In genomic region chr1:172601046-172601630, GRCh38 we compare ENCODE assay signal across 21 cellular contexts. TPM values are rescaled to one million over a fixed set of nuclear protein-coding genes. Genes with fewer than 3 reads are reported as not detected.
DNase-seq lines count a peak whose midpoint lies in the region; ATAC-seq lines count a peak whose summit lies in the region.
"Had no signal": no experiment of that assay in that cellular context is flagged by ENCODE, and none has a peak within 500 bp of the region (broad histone marks: within the 10 kb centered on the region; RNA-seq: fewer than 3 reads in every experiment).

No MANE protein-coding gene starts in this region.

- H3K27me3 Mint-ChIP-seq in stimulated activated naive CD8-positive, alpha-beta T cell treated with anti-CD3 and anti-CD28 coated beads, Interleukin-15, Interleukin-2, amounts not matched to agents 100 ng/mL and 50 ng/mL, for 24 hours, result no peaks in the 10 kb centered on the region
- no peaks in the 10 kb centered on the region for H3K27me3 Mint-ChIP-seq in activated CD4-positive, alpha-beta T cell treated with anti-CD3 and anti-CD28 coated beads for 36 hours
- H3K27me3 Mint-ChIP-seq: CD4-positive, CD25-positive, alpha-beta regulatory T cell had no signal

- intact Hi-C loops in posterior vena cava (cut with DNase I), result no loop called here
- intact Hi-C loops in activated CD4-positive, alpha-beta T cell treated with anti-CD3 and anti-CD28 coated beads for 36 hours (cut with DNase I, micrococcal nuclease), result no loop called here

- H3K27ac Mint-ChIP-seq in stimulated activated naive CD8-positive, alpha-beta T cell treated with anti-CD3 and anti-CD28 coated beads, Interleukin-15, Interleukin-2, amounts not matched to agents 100 ng/mL and 50 ng/mL, for 24 hours, result peak overlapping the region; percentile 0
- no peak overlapping the region for H3K27ac Mint-ChIP-seq in activated CD4-positive, alpha-beta T cell treated with anti-CD3 and anti-CD28 coated beads for 36 hours

- ATAC-seq in stimulated activated naive CD8-positive, alpha-beta T cell treated with anti-CD3 and anti-CD28 coated beads, Interleukin-15, Interleukin-2, amounts not matched to agents 100 U/mL and 50 U/mL, for 24 hours, result no peak
- no peak for ATAC-seq in GM21529 (IDR thresholded peaks at IDR 0.05; ENCODE audit: unreplicated experiment)
- no peak for ATAC-seq in activated CD4-positive, alpha-beta T cell treated with anti-CD3 and anti-CD28 coated beads for 36 hours
- ATAC-seq: Right ventricle myocardium inferior had no signal

- H3K4me3 Mint-ChIP-seq in stimulated activated naive CD8-positive, alpha-beta T cell treated with anti-CD3 and anti-CD28 coated beads, Interleukin-15, Interleukin-2, amounts not matched to agents 100 ng/mL and 50 ng/mL, for 24 hours, result no peak overlapping the region
- no peak overlapping the region for H3K4me3 Mint-ChIP-seq in activated CD4-positive, alpha-beta T cell treated with anti-CD3 and anti-CD28 coated beads for 36 hours
- H3K4me3 Mint-ChIP-seq: CD4-positive, CD25-positive, alpha-beta regulatory T cell had no signal

- H3K9me3 Mint-ChIP-seq in stimulated activated naive CD8-positive, alpha-beta T cell treated with anti-CD3 and anti-CD28 coated beads, Interleukin-15, Interleukin-2, amounts not matched to agents 100 ng/mL and 50 ng/mL, for 24 hours, result no peaks in the 10 kb centered on the region
- H3K9me3 Mint-ChIP-seq in activated CD4-positive, alpha-beta T cell treated with anti-CD3 and anti-CD28 coated beads for 36 hours (ENCODE audit: low read depth), result no peaks in the 10 kb centered on the region
- H3K9me3 Mint-ChIP-seq: CD4-positive, CD25-positive, alpha-beta regulatory T cell had no signal

- DNase-seq in NCI-H1417 (lab: John Stamatoyannopoulos, UW) (peak in 2 of 3 experiments; percentile 25 to 73), NCI-H1417 treated with DMSO at 0.1 percent for 48 hours (lab: John Stamatoyannopoulos, UW) (no peak), islet precursor cell (peak; percentile 70), posterior vena cava (ENCODE audit: low spot score) (no peak)
- no peak for DNase-seq in stimulated activated naive CD8-positive, alpha-beta T cell treated with anti-CD3 and anti-CD28 coated beads, Interleukin-15, Interleukin-2, amounts not matched to agents 100 U/mL and 50 U/mL, for 24 hours
- no peak for DNase-seq in activated CD4-positive, alpha-beta T cell treated with anti-CD3 and anti-CD28 coated beads for 36 hours
- DNase-seq: BE2C; CD4-positive, CD25-positive, alpha-beta regulatory T cell; COR-L47; GDM1; NCI-H1092 treated with DMSO at 0.1 percent for 48 hours; NCI-H187; NCI-H2107; NCI-H226; NCI-H524 treated with DMSO at 0.1 percent for 48 hours; NK-92 treated with Interleukin-12 subunit alpha and Interleukin-12 subunit beta, amount 100 ng/mL, for 24 hours had no signal

- CTCF ChIA-PET in activated CD4-positive, alpha-beta T cell treated with anti-CD3 and anti-CD28 coated beads for 36 hours (lab: Charles Lee), result no interaction called here

- peaks cover 49% of the 10 kb centered on the region for H3K36me3 Mint-ChIP-seq in stimulated activated naive CD8-positive, alpha-beta T cell treated with anti-CD3 and anti-CD28 coated beads, Interleukin-15, Interleukin-2, amounts not matched to agents 100 ng/mL and 50 ng/mL, for 24 hours (ENCODE audit: low read depth)
- peaks cover 34% of the 10 kb centered on the region for H3K36me3 Mint-ChIP-seq in activated CD4-positive, alpha-beta T cell treated with anti-CD3 and anti-CD28 coated beads for 36 hours (ENCODE audit: low read depth)

- H3K4me1 Mint-ChIP-seq in stimulated activated naive CD8-positive, alpha-beta T cell treated with anti-CD3 and anti-CD28 coated beads, Interleukin-15, Interleukin-2, amounts not matched to agents 100 ng/mL and 50 ng/mL, for 24 hours (ENCODE audit: low read depth), result no peaks in the 10 kb centered on the region
- peaks cover 6% of the 10 kb centered on the region for H3K4me1 Mint-ChIP-seq in activated CD4-positive, alpha-beta T cell treated with anti-CD3 and anti-CD28 coated beads for 36 hours

- POLR2A ChIA-PET in activated CD4-positive, alpha-beta T cell treated with anti-CD3 and anti-CD28 coated beads for 36 hours (lab: Charles Lee), result no interaction called here

RNA-seq across cellular contexts. Expression of gene FASLG, which starts 57.8 kb away (rescaled TPM):
- under 1 TPM in 1 of 2 donors, not detected in 1; 0.28 TPM for total RNA-seq in posterior vena cava
- 1 to 10 TPM; 3.6 to 4.0 TPM for total RNA-seq in activated CD4-positive, alpha-beta T cell treated with anti-CD3 and anti-CD28 coated beads for 36 hours
- total RNA-seq: HT-29, SK-MEL-5 had no signal

Comparison
In these comparisons a context has a peak if more than half of its experiments do, and no peak if none do; other contexts are left out.
1. DNase-seq: peak in NCI-H1417 (2 of 3) and islet precursor cell (single experiment); none in NCI-H1417 treated with DMSO at 0.1 percent for 48 hours (single experiment), stimulated activated naive CD8-positive, alpha-beta T cell treated with anti-CD3 and anti-CD28 coated beads, Interleukin-15, Interleukin-2, amounts not matched to agents 100 U/mL and 50 U/mL, for 24 hours (single experiment), posterior vena cava (single experiment) and activated CD4-positive, alpha-beta T cell treated with anti-CD3 and anti-CD28 coated beads for 36 hours (single experiment).